2 cellular contexts compared by ENCODE assay signal in genomic region chr19:56015756-56016155, GRCh38.
TF ChIP-seq lines count a peak whose summit lies in the region.

No MANE protein-coding gene starts in this region.

TF ChIP-seq in SK-N-SH, 30 proteins besides CTCF, POLR2A, EP300 and RAD21 (continued from another document):
- TF ChIP-seq REST (IDR thresholded peaks at IDR 0.05; ENCODE audit: low read depth, low read length) (peak; percentile 94), FOXM1 (IDR thresholded peaks at IDR 0.05; ENCODE audit: low read depth) (no peak), RXRA (IDR thresholded peaks at IDR 0.05; ENCODE audit: borderline replicate concordance, low read depth) (no peak)
TF ChIP-seq in SK-N-SH: peak in this region for 1.

TF ChIP-seq in SK-N-SH treated with all-trans-retinoic acid at 6 μM for 48 hours, 23 proteins besides CTCF, POLR2A, EP300 and RAD21 (continued from another document):
- no peak for TF ChIP-seq CSRNP3 (CRISPR knock-in tag; IDR thresholded peaks at IDR 0.05)
TF ChIP-seq in SK-N-SH treated with all-trans-retinoic acid at 6 μM for 48 hours: peak in this region for 0.
